8 cellular contexts compared by ENCODE assay signal in the genomic region with DNA sequence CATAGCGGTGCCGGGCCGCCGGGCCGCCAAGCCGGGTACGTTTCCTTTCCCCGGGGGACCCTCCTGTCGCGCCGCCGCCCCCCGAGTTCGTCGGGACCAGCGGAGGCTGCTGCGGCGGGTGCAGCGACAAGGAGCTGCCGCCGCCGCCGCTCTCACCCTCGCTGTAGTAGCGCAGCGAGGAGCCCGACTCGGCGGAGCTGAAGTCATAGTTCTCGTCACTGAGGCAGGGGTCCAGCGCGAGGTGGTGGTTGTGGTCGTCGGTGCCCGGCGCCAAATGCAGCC. TPM values are rescaled to one million over a fixed set of nuclear protein-coding genes. Genes with fewer than 3 reads are reported as not detected.
DNase-seq lines count a peak whose midpoint lies in the region; ATAC-seq, FAIRE-seq and TF ChIP-seq lines count a peak whose summit lies in the region.

No MANE protein-coding gene starts in this region.

- H3K27me3 ChIP-seq in foreskin keratinocyte: no peaks in the 10 kb centered on the region
- no peaks in the 10 kb centered on the region for H3K27me3 ChIP-seq in trophoblast cell (ENCODE audit: insufficient read depth, low read length)

- TF ChIP-seq CTCF in VCaP (conservative IDR thresholded peaks at IDR 0.05) (no peak), foreskin keratinocyte (conservative IDR thresholded peaks at IDR 0.05) (no peak), GM20000 (IDR thresholded peaks at IDR 0.05; ENCODE audit: extremely low read depth, missing control alignments) (no peak)

- H2BK120ac ChIP-seq in trophoblast cell (ENCODE audit: insufficient read depth, low read length, poor library complexity): peak overlapping the region; percentile 15

- peak overlapping the region; percentile 72 for H2AFZ ChIP-seq in trophoblast cell (ENCODE audit: insufficient read depth, low read length, poor library complexity)

- WGBS in trophoblast cell (ENCODE audit: extremely low coverage, insufficient coverage, insufficient read length): no CpG with 5 or more reads among the region's 36 CpGs

- H3K4me3 ChIP-seq in trophoblast cell (ENCODE audit: low read depth, low read length): peak overlapping the region; percentile 90

- H3K23ac ChIP-seq in trophoblast cell (ENCODE audit: low read length): no peak overlapping the region

- H2AK5ac ChIP-seq in trophoblast cell (ENCODE audit: low read length): no peak overlapping the region

- no peak overlapping the region for H2BK12ac ChIP-seq in trophoblast cell (ENCODE audit: low read length)

- peaks cover 12% of the 10 kb centered on the region for H3K36me3 Mint-ChIP-seq in activated T-cell treated with anti-CD3 and anti-CD28 coated beads, Interleukin-2, amount 50 U/mL, for 4 hours (ENCODE audit: insufficient read depth)

- no peak overlapping the region for H4K12ac ChIP-seq in trophoblast cell (ENCODE audit: low read depth, low read length)

- peaks cover 5% of the 10 kb centered on the region for H3K79me1 ChIP-seq in trophoblast cell (ENCODE audit: low read length)

- FAIRE-seq in RCC 7860 (lab: Jason Lieb, UNC): no peak

- peak overlapping the region; percentile 98 for H3K4me2 ChIP-seq in trophoblast cell (ENCODE audit: low read length)

- peak overlapping the region; percentile 75 for H3K27ac ChIP-seq in VCaP
- no peak overlapping the region for H3K27ac ChIP-seq in foreskin keratinocyte
- H3K27ac ChIP-seq in trophoblast cell (ENCODE audit: low read depth, low read length): no peak overlapping the region

- no peak overlapping the region for H3K9ac ChIP-seq in trophoblast cell (ENCODE audit: low read length)

- peak overlapping the region; percentile 84 for H3K18ac ChIP-seq in trophoblast cell (ENCODE audit: low read length)

- H3K14ac ChIP-seq in trophoblast cell (ENCODE audit: low read length): peak overlapping the region; percentile 54

- H3K4ac ChIP-seq in trophoblast cell (ENCODE audit: low read depth, low read length): no peak overlapping the region

- no peaks in the 10 kb centered on the region for H3K9me3 ChIP-seq in trophoblast cell (ENCODE audit: insufficient read depth, low read depth, low read length)

- H3K4me1 ChIP-seq in foreskin keratinocyte (peaks cover 7% of the 10 kb centered on the region), trophoblast cell (ENCODE audit: control insufficient read depth in 1 of 2, insufficient read depth in 2 of 2, low read length in 2 of 2) (peaks cover 4 to 9% of the 10 kb centered on the region in 2 experiments)

- no peaks in the 10 kb centered on the region for H3K36me3 ChIP-seq in trophoblast cell (ENCODE audit: control insufficient read depth in 1 of 2, insufficient read depth in 2 of 2, low read length in 2 of 2)

- peak overlapping the region; percentile 37 for H2BK5ac ChIP-seq in trophoblast cell (ENCODE audit: low read depth, low read length, poor library complexity)

- peak overlapping the region; percentile 100 for H3K4me3 Mint-ChIP-seq in activated T-cell treated with anti-CD3 and anti-CD28 coated beads, Interleukin-2, amount 50 U/mL, for 4 hours

- no peak for DNase-seq in activated T-cell treated with anti-CD3 and anti-CD28 coated beads, Interleukin-2, amount 50 U/mL, for 4 hours
- DNase-seq in activated T-cell treated with anti-CD3 and anti-CD28 coated beads, Interleukin-2, amount 50 U/mL, for 1 hour: no peak
- peak; percentile 14 to 49 for DNase-seq in foreskin keratinocyte
- no peak for DNase-seq in trophoblast cell
- DNase-seq in GM20000 (ENCODE audit: low spot score): no peak
- no peak for DNase-seq in RCC 7860 (ENCODE audit: low spot score)

- peak; percentile 30 to 44 for ATAC-seq in activated T-cell treated with anti-CD3 and anti-CD28 coated beads, Interleukin-2, amount 50 U/mL, for 4 hours
- peak; percentile 24 for ATAC-seq in HG03045 (IDR thresholded peaks at IDR 0.05; ENCODE audit: unreplicated experiment)
- ATAC-seq in foreskin keratinocyte: peak; percentile 39

- H3K4me1 Mint-ChIP-seq in activated T-cell treated with anti-CD3 and anti-CD28 coated beads, Interleukin-2, amount 50 U/mL, for 4 hours (ENCODE audit: low read depth): peaks cover 49% of the 10 kb centered on the region

- H4K8ac ChIP-seq in trophoblast cell (ENCODE audit: low read depth, low read length): peak overlapping the region; percentile 79

- peak overlapping the region; percentile 29 for H4K91ac ChIP-seq in trophoblast cell (ENCODE audit: low read depth, low read length)

- H3K9me3 Mint-ChIP-seq in activated T-cell treated with anti-CD3 and anti-CD28 coated beads, Interleukin-2, amount 50 U/mL, for 4 hours: no peaks in the 10 kb centered on the region

- H3K79me2 ChIP-seq in trophoblast cell (ENCODE audit: control insufficient read depth, insufficient read depth, low read length, poor library complexity): peaks cover 9% of the 10 kb centered on the region

- H3K27me3 Mint-ChIP-seq in activated T-cell treated with anti-CD3 and anti-CD28 coated beads, Interleukin-2, amount 50 U/mL, for 4 hours (ENCODE audit: low read depth): no peaks in the 10 kb centered on the region

RNA-seq across cellular contexts. Expression of a gene that starts 0.6 kb away (rescaled TPM):
- 10 to 100 TPM; 35.7 to 36.8 (median 36.5) TPM for total RNA-seq in activated T-cell treated with anti-CD3 and anti-CD28 coated beads, Interleukin-2, amount 50 U/mL, for 4 hours
- total RNA-seq in foreskin keratinocyte: 9.7 and 13.4 TPM in 2 replicates
- polyA plus RNA-seq in foreskin keratinocyte: 2.4 and 2.5 TPM in 2 replicates
- 2.4 TPM in 2 replicates for polyA plus RNA-seq in trophoblast cell (2013)

Comparison
In these comparisons a context has a peak if more than half of its experiments do, and no peak if none do; other contexts are left out.
1. DNase-seq: peak in foreskin keratinocyte (2 of 2); none in activated T-cell treated with anti-CD3 and anti-CD28 coated beads, Interleukin-2, amount 50 U/mL, for 4 hours (single experiment), activated T-cell treated with anti-CD3 and anti-CD28 coated beads, Interleukin-2, amount 50 U/mL, for 1 hour (single experiment), trophoblast cell (0 of 2), GM20000 (single experiment) and RCC 7860 (single experiment).
2. Peak in every context shown above with its lines, with median percentiles within 50 percentile points of each other: ATAC-seq.